1 cellular context compared by ENCODE assay signal in genomic region chr12:122895757-122896636, GRCh38.
TF ChIP-seq lines count a peak whose summit lies in the region.

A gene with protein sequence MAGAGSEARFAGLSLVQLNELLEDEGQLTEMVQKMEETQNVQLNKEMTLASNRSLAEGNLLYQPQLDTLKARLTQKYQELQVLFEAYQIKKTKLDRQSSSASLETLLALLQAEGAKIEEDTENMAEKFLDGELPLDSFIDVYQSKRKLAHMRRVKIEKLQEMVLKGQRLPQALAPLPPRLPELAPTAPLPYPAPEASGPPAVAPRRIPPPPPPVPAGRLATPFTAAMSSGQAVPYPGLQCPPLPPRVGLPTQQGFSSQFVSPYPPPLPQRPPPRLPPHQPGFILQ (minus strand): TSS chr12:122896124. CDS start chr12:122896062, 62 bp downstream.

TF ChIP-seq in K562, 482 proteins besides CTCF, POLR2A, EP300 and RAD21 (continued from another document and continues in another):
- TF ChIP-seq, protein P1, sequence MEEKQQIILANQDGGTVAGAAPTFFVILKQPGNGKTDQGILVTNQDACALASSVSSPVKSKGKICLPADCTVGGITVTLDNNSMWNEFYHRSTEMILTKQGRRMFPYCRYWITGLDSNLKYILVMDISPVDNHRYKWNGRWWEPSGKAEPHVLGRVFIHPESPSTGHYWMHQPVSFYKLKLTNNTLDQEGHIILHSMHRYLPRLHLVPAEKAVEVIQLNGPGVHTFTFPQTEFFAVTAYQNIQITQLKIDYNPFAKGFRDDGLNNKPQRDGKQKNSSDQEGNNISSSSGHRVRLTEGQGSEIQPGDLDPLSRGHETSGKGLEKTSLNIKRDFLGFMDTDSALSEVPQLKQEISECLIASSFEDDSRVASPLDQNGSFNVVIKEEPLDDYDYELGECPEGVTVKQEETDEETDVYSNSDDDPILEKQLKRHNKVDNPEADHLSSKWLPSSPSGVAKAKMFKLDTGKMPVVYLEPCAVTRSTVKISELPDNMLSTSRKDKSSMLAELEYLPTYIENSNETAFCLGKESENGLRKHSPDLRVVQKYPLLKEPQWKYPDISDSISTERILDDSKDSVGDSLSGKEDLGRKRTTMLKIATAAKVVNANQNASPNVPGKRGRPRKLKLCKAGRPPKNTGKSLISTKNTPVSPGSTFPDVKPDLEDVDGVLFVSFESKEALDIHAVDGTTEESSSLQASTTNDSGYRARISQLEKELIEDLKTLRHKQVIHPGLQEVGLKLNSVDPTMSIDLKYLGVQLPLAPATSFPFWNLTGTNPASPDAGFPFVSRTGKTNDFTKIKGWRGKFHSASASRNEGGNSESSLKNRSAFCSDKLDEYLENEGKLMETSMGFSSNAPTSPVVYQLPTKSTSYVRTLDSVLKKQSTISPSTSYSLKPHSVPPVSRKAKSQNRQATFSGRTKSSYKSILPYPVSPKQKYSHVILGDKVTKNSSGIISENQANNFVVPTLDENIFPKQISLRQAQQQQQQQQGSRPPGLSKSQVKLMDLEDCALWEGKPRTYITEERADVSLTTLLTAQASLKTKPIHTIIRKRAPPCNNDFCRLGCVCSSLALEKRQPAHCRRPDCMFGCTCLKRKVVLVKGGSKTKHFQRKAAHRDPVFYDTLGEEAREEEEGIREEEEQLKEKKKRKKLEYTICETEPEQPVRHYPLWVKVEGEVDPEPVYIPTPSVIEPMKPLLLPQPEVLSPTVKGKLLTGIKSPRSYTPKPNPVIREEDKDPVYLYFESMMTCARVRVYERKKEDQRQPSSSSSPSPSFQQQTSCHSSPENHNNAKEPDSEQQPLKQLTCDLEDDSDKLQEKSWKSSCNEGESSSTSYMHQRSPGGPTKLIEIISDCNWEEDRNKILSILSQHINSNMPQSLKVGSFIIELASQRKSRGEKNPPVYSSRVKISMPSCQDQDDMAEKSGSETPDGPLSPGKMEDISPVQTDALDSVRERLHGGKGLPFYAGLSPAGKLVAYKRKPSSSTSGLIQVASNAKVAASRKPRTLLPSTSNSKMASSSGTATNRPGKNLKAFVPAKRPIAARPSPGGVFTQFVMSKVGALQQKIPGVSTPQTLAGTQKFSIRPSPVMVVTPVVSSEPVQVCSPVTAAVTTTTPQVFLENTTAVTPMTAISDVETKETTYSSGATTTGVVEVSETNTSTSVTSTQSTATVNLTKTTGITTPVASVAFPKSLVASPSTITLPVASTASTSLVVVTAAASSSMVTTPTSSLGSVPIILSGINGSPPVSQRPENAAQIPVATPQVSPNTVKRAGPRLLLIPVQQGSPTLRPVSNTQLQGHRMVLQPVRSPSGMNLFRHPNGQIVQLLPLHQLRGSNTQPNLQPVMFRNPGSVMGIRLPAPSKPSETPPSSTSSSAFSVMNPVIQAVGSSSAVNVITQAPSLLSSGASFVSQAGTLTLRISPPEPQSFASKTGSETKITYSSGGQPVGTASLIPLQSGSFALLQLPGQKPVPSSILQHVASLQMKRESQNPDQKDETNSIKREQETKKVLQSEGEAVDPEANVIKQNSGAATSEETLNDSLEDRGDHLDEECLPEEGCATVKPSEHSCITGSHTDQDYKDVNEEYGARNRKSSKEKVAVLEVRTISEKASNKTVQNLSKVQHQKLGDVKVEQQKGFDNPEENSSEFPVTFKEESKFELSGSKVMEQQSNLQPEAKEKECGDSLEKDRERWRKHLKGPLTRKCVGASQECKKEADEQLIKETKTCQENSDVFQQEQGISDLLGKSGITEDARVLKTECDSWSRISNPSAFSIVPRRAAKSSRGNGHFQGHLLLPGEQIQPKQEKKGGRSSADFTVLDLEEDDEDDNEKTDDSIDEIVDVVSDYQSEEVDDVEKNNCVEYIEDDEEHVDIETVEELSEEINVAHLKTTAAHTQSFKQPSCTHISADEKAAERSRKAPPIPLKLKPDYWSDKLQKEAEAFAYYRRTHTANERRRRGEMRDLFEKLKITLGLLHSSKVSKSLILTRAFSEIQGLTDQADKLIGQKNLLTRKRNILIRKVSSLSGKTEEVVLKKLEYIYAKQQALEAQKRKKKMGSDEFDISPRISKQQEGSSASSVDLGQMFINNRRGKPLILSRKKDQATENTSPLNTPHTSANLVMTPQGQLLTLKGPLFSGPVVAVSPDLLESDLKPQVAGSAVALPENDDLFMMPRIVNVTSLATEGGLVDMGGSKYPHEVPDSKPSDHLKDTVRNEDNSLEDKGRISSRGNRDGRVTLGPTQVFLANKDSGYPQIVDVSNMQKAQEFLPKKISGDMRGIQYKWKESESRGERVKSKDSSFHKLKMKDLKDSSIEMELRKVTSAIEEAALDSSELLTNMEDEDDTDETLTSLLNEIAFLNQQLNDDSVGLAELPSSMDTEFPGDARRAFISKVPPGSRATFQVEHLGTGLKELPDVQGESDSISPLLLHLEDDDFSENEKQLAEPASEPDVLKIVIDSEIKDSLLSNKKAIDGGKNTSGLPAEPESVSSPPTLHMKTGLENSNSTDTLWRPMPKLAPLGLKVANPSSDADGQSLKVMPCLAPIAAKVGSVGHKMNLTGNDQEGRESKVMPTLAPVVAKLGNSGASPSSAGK (IDR thresholded peaks at IDR 0.05) = peak; percentile 79
- TF ChIP-seq, protein P2, sequence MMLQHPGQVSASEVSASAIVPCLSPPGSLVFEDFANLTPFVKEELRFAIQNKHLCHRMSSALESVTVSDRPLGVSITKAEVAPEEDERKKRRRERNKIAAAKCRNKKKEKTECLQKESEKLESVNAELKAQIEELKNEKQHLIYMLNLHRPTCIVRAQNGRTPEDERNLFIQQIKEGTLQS (IDR thresholded peaks at IDR 0.05) = peak; percentile 100
- TF ChIP-seq, protein P2 (CRISPR knock-in tag; conservative IDR thresholded peaks at IDR 0.05) = peak; percentile 92; the same call in 1 of the 2 replicates
- TF ChIP-seq YBX1 (IDR thresholded peaks at IDR 0.05) = no peak
- peak; percentile 91 for TF ChIP-seq CTBP1 (IDR thresholded peaks at IDR 0.05; ENCODE audit: borderline replicate concordance)
- TF ChIP-seq CBX3 (IDR thresholded peaks at IDR 0.05; ENCODE audit: borderline replicate concordance in 1 of 2, low read length in 2 of 2) = peak in 1 of 2 experiments; percentile 86; a peak in 2 of 3 replicates
- TF ChIP-seq CHAMP1 (IDR thresholded peaks at IDR 0.05) = peak; percentile 72; the same call in 1 of the 2 replicates
- no peak for TF ChIP-seq DEAF1 (CRISPR knock-in tag; IDR thresholded peaks at IDR 0.05)
- peak; percentile 27 for TF ChIP-seq CBFA2T3 (IDR thresholded peaks at IDR 0.05)
- TF ChIP-seq ZEB2 (IDR thresholded peaks at IDR 0.05) = no peak; the same call in 1 of the 2 replicates
- peak; percentile 97 for TF ChIP-seq POLR2G (IDR thresholded peaks at IDR 0.05; ENCODE audit: low read depth, low read length)
- no peak for TF ChIP-seq SRSF7 (optimal IDR thresholded peaks at IDR 0.05; ENCODE audit: low read depth, low read length)
- TF ChIP-seq MCM5 (IDR thresholded peaks at IDR 0.05; ENCODE audit: low read depth) = no peak
- TF ChIP-seq NR2F6 (CRISPR knock-in tag; IDR thresholded peaks at IDR 0.05) = no peak
- peak; percentile 97 for TF ChIP-seq ETV5 (CRISPR knock-in tag; IDR thresholded peaks at IDR 0.05; ENCODE audit: low read depth)
- TF ChIP-seq BCOR (IDR thresholded peaks at IDR 0.05) = no peak
- no peak for TF ChIP-seq RBM34 (IDR thresholded peaks at IDR 0.05; ENCODE audit: borderline replicate concordance, insufficient read depth, low read length)
- TF ChIP-seq CREB3L1 (IDR thresholded peaks at IDR 0.05; ENCODE audit: borderline replicate concordance, low read depth) = peak; percentile 83
- TF ChIP-seq ZSCAN29 (IDR thresholded peaks at IDR 0.05) = no peak
- no peak for TF ChIP-seq FOXP1 (CRISPR knock-in tag; IDR thresholded peaks at IDR 0.05)
- no peak for TF ChIP-seq ZNF695 (CRISPR knock-in tag; IDR thresholded peaks at IDR 0.05)
- TF ChIP-seq POLR3A (IDR thresholded peaks at IDR 0.05; ENCODE audit: borderline replicate concordance, extremely low read depth, insufficient read depth, insufficient read length) = no peak
- TF ChIP-seq ZBTB2 (IDR thresholded peaks at IDR 0.05) = no peak
- TF ChIP-seq MXD1 (CRISPR knock-in tag; IDR thresholded peaks at IDR 0.05; ENCODE audit: borderline replicate concordance, poor library complexity, severe bottlenecking) = no peak
- TF ChIP-seq ZNF354B (CRISPR knock-in tag; IDR thresholded peaks at IDR 0.05) = no peak
- no peak for TF ChIP-seq E4F1 (CRISPR knock-in tag; IDR thresholded peaks at IDR 0.05; ENCODE audit: borderline replicate concordance)
- TF ChIP-seq SIRT6 (IDR thresholded peaks at IDR 0.05; ENCODE audit: low read depth, low read length) = no peak
- TF ChIP-seq, protein P3, sequence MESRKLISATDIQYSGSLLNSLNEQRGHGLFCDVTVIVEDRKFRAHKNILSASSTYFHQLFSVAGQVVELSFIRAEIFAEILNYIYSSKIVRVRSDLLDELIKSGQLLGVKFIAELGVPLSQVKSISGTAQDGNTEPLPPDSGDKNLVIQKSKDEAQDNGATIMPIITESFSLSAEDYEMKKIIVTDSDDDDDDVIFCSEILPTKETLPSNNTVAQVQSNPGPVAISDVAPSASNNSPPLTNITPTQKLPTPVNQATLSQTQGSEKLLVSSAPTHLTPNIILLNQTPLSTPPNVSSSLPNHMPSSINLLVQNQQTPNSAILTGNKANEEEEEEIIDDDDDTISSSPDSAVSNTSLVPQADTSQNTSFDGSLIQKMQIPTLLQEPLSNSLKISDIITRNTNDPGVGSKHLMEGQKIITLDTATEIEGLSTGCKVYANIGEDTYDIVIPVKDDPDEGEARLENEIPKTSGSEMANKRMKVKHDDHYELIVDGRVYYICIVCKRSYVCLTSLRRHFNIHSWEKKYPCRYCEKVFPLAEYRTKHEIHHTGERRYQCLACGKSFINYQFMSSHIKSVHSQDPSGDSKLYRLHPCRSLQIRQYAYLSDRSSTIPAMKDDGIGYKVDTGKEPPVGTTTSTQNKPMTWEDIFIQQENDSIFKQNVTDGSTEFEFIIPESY (CRISPR knock-in tag; IDR thresholded peaks at IDR 0.05) = peak; percentile 93
